1 cellular context compared by ENCODE assay signal in genomic region chr1:109041614-109042473, GRCh38.
A peak's percentile ranks its signal among the peaks of the same experiment; 100 is the strongest.
TF ChIP-seq lines count a peak whose summit lies in the region.

TSS of gene WDR47 (minus strand) at chr1:109042102. CDS start at chr1:109023512, 18,590 bp downstream.

TF ChIP-seq in HEK293, 187 proteins besides CTCF, POLR2A, EP300 and RAD21 (continued from another document and continues in another):
- TF ChIP-seq ZNF785 (tag by site-specific recombination; IDR thresholded peaks at IDR 0.05) (no peak), ZNF302 (tag by site-specific recombination; IDR thresholded peaks at IDR 0.05; ENCODE audit: low read depth) (no peak), KLF9 (tag by site-specific recombination; IDR thresholded peaks at IDR 0.05; ENCODE audit: low read depth) (peak; percentile 44; the same call in 1 of the 2 replicates), ZNF658 (tag by site-specific recombination; IDR thresholded peaks at IDR 0.05) (no peak), ZNF433 (tag by site-specific recombination; IDR thresholded peaks at IDR 0.05; ENCODE audit: low read depth) (no peak), YY1 (tag by site-specific recombination; IDR thresholded peaks at IDR 0.05) (no peak), ZNF555 (tag by site-specific recombination; conservative IDR thresholded peaks at IDR 0.05) (no peak), ZBTB20 (tag by site-specific recombination; IDR thresholded peaks at IDR 0.05) (peak; percentile 92), FEZF1 (tag by site-specific recombination; IDR thresholded peaks at IDR 0.05) (no peak), ZNF112 (tag by site-specific recombination; IDR thresholded peaks at IDR 0.05) (no peak), ZFP3 (tag by site-specific recombination; IDR thresholded peaks at IDR 0.05; ENCODE audit: low read depth) (no peak), ZNF514 (tag by site-specific recombination; IDR thresholded peaks at IDR 0.05) (no peak), ZFP41 (tag by site-specific recombination; IDR thresholded peaks at IDR 0.05; ENCODE audit: borderline replicate concordance) (no peak), ZNF404 (tag by site-specific recombination; IDR thresholded peaks at IDR 0.05) (no peak), ZBTB48 (tag by site-specific recombination; IDR thresholded peaks at IDR 0.05) (no peak), ZNF580 (tag by site-specific recombination; IDR thresholded peaks at IDR 0.05) (no peak), ZNF624 (tag by site-specific recombination; IDR thresholded peaks at IDR 0.05) (no peak), ZNF18 (tag by site-specific recombination; IDR thresholded peaks at IDR 0.05) (no peak), ZSCAN4 (tag by site-specific recombination; IDR thresholded peaks at IDR 0.05) (no peak), ZNF561 (tag by site-specific recombination; IDR thresholded peaks at IDR 0.05; ENCODE audit: borderline replicate concordance) (peak; percentile 40; the same call in 1 of the 2 replicates), PRDM10 (tag by site-specific recombination; IDR thresholded peaks at IDR 0.05) (peak; percentile 60), ZNF138 (tag by site-specific recombination; IDR thresholded peaks at IDR 0.05; ENCODE audit: borderline replicate concordance) (no peak), ZBTB21 (tag by site-specific recombination; IDR thresholded peaks at IDR 0.05) (no peak), ZNF704 (tag by site-specific recombination; IDR thresholded peaks at IDR 0.05) (no peak), ZNF416 (tag by site-specific recombination; IDR thresholded peaks at IDR 0.05) (no peak), MYNN (tag by site-specific recombination; IDR thresholded peaks at IDR 0.05; ENCODE audit: borderline replicate concordance) (peak; percentile 52; the same call in 1 of the 2 replicates), ZFHX2 (tag by site-specific recombination; conservative IDR thresholded peaks at IDR 0.05) (peak; percentile 68), ZNF202 (tag by site-specific recombination; IDR thresholded peaks at IDR 0.05; ENCODE audit: borderline replicate concordance) (no peak), GLI4 (tag by site-specific recombination; IDR thresholded peaks at IDR 0.05) (no peak), ZFP37 (tag by site-specific recombination; IDR thresholded peaks at IDR 0.05) (peak; percentile 78), ZNF248 (tag by site-specific recombination; IDR thresholded peaks at IDR 0.05) (no peak), MEIS1 (CRISPR knock-in tag; IDR thresholded peaks at IDR 0.05; ENCODE audit: borderline replicate concordance) (no peak), ZNF707 (tag by site-specific recombination; IDR thresholded peaks at IDR 0.05) (no peak), ZNF623 (tag by site-specific recombination; IDR thresholded peaks at IDR 0.05) (no peak), ZSCAN23 (tag by site-specific recombination; IDR thresholded peaks at IDR 0.05) (no peak), ZNF692 (tag by site-specific recombination; IDR thresholded peaks at IDR 0.05) (peak; percentile 43; the same call in 1 of the 2 replicates), WT1 (tag by site-specific recombination; IDR thresholded peaks at IDR 0.05) (no peak; the same call in 1 of the 2 replicates), ZNF600 (tag by site-specific recombination; IDR thresholded peaks at IDR 0.05) (peak; percentile 94), ZNF645 (tag by site-specific recombination; IDR thresholded peaks at IDR 0.05) (no peak), ZNF184 (tag by site-specific recombination; IDR thresholded peaks at IDR 0.05) (no peak), GLIS1 (tag by site-specific recombination; IDR thresholded peaks at IDR 0.05) (peak; percentile 32; the same call in 1 of the 2 replicates), SETDB1 (IDR thresholded peaks at IDR 0.05; ENCODE audit: insufficient read length, low read length) (no peak), ZNF501 (tag by site-specific recombination; IDR thresholded peaks at IDR 0.05) (peak; percentile 75; the same call in 1 of the 2 replicates), ZNF837 (tag by site-specific recombination; IDR thresholded peaks at IDR 0.05) (no peak), KLF16 (tag by site-specific recombination; IDR thresholded peaks at IDR 0.05) (peak; percentile 62; the same call in 1 of the 2 replicates), ZNF529 (tag by site-specific recombination; IDR thresholded peaks at IDR 0.05; ENCODE audit: insufficient replicate concordance) (no peak), RBAK (tag by site-specific recombination; IDR thresholded peaks at IDR 0.05) (no peak), GLIS2 (tag by site-specific recombination; IDR thresholded peaks at IDR 0.05) (peak; percentile 28; the same call in 1 of the 2 replicates)
- TF ChIP-seq, protein P1, sequence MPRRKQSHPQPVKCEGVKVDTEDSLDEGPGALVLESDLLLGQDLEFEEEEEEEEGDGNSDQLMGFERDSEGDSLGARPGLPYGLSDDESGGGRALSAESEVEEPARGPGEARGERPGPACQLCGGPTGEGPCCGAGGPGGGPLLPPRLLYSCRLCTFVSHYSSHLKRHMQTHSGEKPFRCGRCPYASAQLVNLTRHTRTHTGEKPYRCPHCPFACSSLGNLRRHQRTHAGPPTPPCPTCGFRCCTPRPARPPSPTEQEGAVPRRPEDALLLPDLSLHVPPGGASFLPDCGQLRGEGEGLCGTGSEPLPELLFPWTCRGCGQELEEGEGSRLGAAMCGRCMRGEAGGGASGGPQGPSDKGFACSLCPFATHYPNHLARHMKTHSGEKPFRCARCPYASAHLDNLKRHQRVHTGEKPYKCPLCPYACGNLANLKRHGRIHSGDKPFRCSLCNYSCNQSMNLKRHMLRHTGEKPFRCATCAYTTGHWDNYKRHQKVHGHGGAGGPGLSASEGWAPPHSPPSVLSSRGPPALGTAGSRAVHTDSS (tag by site-specific recombination; IDR thresholded peaks at IDR 0.05), result no peak
- TF ChIP-seq, protein P2, sequence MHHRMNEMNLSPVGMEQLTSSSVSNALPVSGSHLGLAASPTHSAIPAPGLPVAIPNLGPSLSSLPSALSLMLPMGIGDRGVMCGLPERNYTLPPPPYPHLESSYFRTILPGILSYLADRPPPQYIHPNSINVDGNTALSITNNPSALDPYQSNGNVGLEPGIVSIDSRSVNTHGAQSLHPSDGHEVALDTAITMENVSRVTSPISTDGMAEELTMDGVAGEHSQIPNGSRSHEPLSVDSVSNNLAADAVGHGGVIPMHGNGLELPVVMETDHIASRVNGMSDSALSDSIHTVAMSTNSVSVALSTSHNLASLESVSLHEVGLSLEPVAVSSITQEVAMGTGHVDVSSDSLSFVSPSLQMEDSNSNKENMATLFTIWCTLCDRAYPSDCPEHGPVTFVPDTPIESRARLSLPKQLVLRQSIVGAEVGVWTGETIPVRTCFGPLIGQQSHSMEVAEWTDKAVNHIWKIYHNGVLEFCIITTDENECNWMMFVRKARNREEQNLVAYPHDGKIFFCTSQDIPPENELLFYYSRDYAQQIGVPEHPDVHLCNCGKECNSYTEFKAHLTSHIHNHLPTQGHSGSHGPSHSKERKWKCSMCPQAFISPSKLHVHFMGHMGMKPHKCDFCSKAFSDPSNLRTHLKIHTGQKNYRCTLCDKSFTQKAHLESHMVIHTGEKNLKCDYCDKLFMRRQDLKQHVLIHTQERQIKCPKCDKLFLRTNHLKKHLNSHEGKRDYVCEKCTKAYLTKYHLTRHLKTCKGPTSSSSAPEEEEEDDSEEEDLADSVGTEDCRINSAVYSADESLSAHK (tag by site-specific recombination; IDR thresholded peaks at IDR 0.05), result 0 out of 2 replicates have a peak, but pooled peaks have one; percentile 13
- TF ChIP-seq, protein P3, sequence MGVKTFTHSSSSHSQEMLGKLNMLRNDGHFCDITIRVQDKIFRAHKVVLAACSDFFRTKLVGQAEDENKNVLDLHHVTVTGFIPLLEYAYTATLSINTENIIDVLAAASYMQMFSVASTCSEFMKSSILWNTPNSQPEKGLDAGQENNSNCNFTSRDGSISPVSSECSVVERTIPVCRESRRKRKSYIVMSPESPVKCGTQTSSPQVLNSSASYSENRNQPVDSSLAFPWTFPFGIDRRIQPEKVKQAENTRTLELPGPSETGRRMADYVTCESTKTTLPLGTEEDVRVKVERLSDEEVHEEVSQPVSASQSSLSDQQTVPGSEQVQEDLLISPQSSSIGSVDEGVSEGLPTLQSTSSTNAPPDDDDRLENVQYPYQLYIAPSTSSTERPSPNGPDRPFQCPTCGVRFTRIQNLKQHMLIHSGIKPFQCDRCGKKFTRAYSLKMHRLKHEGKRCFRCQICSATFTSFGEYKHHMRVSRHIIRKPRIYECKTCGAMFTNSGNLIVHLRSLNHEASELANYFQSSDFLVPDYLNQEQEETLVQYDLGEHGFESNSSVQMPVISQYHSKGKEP (tag by site-specific recombination; IDR thresholded peaks at IDR 0.05), result peak; percentile 32; the same call in 1 of the 2 replicates
